Comparison of ENCODE assay signal across 1 cellular context in genomic region chr1:161021168-161021958, GRCh38.
TF ChIP-seq lines count a peak whose summit lies in the region.

No MANE protein-coding gene starts in this region.

TF ChIP-seq in HepG2, 621 proteins besides CTCF, POLR2A, EP300 and RAD21 (continued from another document and continues in another):
- TF ChIP-seq HOXD1 (CRISPR knock-in tag; IDR thresholded peaks at IDR 0.05), result no peak
- no peak for TF ChIP-seq HBP1 (CRISPR knock-in tag; IDR thresholded peaks at IDR 0.05; ENCODE audit: low read depth)
- TF ChIP-seq HNRNPH1 (optimal IDR thresholded peaks at IDR 0.05; ENCODE audit: low read depth, low read length), result no peak
- TF ChIP-seq SIN3B (IDR thresholded peaks at IDR 0.05; ENCODE audit: low read length), result no peak
- TF ChIP-seq E2F5 (CRISPR knock-in tag; conservative IDR thresholded peaks at IDR 0.05), result 0 out of 2 replicates have a peak, but pooled peaks have one; percentile 39
- TF ChIP-seq CEBPG (CRISPR knock-in tag; IDR thresholded peaks at IDR 0.05), result no peak
- no peak for TF ChIP-seq TBL1XR1 (IDR thresholded peaks at IDR 0.05; ENCODE audit: borderline replicate concordance, low read length, partially characterized antibody)
- peak; percentile 63 for TF ChIP-seq YEATS4 (CRISPR knock-in tag; IDR thresholded peaks at IDR 0.05; ENCODE audit: borderline replicate concordance)
- TF ChIP-seq ZNF354B (CRISPR knock-in tag; IDR thresholded peaks at IDR 0.05), result no peak
- no peak for TF ChIP-seq ZNF577 (CRISPR knock-in tag; IDR thresholded peaks at IDR 0.05; ENCODE audit: borderline replicate concordance, low read depth)
- TF ChIP-seq GABPB1 (CRISPR knock-in tag; IDR thresholded peaks at IDR 0.05), result no peak; the same call in 1 of the 2 replicates
- TF ChIP-seq ZNF563 (CRISPR knock-in tag; IDR thresholded peaks at IDR 0.05), result peak; percentile 68; the same call in 1 of the 2 replicates
- peak; percentile 7; the same call in 1 of the 2 replicates for TF ChIP-seq KDM5B (CRISPR knock-in tag; IDR thresholded peaks at IDR 0.05; ENCODE audit: borderline replicate concordance)
- TF ChIP-seq FOXA1 (IDR thresholded peaks at IDR 0.05), result no peak
- TF ChIP-seq FOXA1 (CRISPR knock-in tag; IDR thresholded peaks at IDR 0.05), result no peak
- no peak for TF ChIP-seq NFKBIZ (CRISPR knock-in tag; IDR thresholded peaks at IDR 0.05)
- no peak for TF ChIP-seq ZNF552 (CRISPR knock-in tag; IDR thresholded peaks at IDR 0.05; ENCODE audit: borderline replicate concordance)
- no peak for TF ChIP-seq CC2D1A (CRISPR knock-in tag; IDR thresholded peaks at IDR 0.05)
- TF ChIP-seq CENPBD1 (CRISPR knock-in tag; IDR thresholded peaks at IDR 0.05; ENCODE audit: borderline replicate concordance, low read depth), result no peak
- TF ChIP-seq ZNF780A (CRISPR knock-in tag; IDR thresholded peaks at IDR 0.05), result no peak
- TF ChIP-seq ZNF3 (CRISPR knock-in tag; IDR thresholded peaks at IDR 0.05), result no peak
- no peak for TF ChIP-seq SYNCRIP (IDR thresholded peaks at IDR 0.05; ENCODE audit: insufficient read depth, low read depth, low read length)
- TF ChIP-seq ZSCAN29 (CRISPR knock-in tag; conservative IDR thresholded peaks at IDR 0.05), result no peak
- TF ChIP-seq TARDBP (CRISPR knock-in tag; IDR thresholded peaks at IDR 0.05), result no peak
- TF ChIP-seq ZNF775 (CRISPR knock-in tag; IDR thresholded peaks at IDR 0.05; ENCODE audit: borderline replicate concordance), result no peak
- no peak for TF ChIP-seq TERF1 (CRISPR knock-in tag; IDR thresholded peaks at IDR 0.05)
- no peak for TF ChIP-seq ZNF784 (CRISPR knock-in tag; IDR thresholded peaks at IDR 0.05; ENCODE audit: borderline replicate concordance)
- TF ChIP-seq KMT2A (CRISPR knock-in tag; IDR thresholded peaks at IDR 0.05), result no peak
- no peak for TF ChIP-seq GMEB2 (CRISPR knock-in tag; IDR thresholded peaks at IDR 0.05; ENCODE audit: low read depth)
- TF ChIP-seq ZNF260 (CRISPR knock-in tag; IDR thresholded peaks at IDR 0.05; ENCODE audit: borderline replicate concordance, low read depth), result no peak
- no peak for TF ChIP-seq SAFB2 (CRISPR knock-in tag; IDR thresholded peaks at IDR 0.05; ENCODE audit: borderline replicate concordance, low read depth)
- TF ChIP-seq ZKSCAN1 (IDR thresholded peaks at IDR 0.05; ENCODE audit: low read length), result no peak
- TF ChIP-seq ZBTB14 (CRISPR knock-in tag; IDR thresholded peaks at IDR 0.05), result peak; percentile 53; the same call in 1 of the 2 replicates
- no peak for TF ChIP-seq RBM39 (IDR thresholded peaks at IDR 0.05; ENCODE audit: low read depth, low read length, poor library complexity, severe bottlenecking)
- peak; percentile 22; the same call in 1 of the 2 replicates for TF ChIP-seq ZNF564 (CRISPR knock-in tag; IDR thresholded peaks at IDR 0.05)
- TF ChIP-seq NCOA2 (CRISPR knock-in tag; IDR thresholded peaks at IDR 0.05), result no peak
- peak; percentile 38 for TF ChIP-seq U2AF1 (optimal IDR thresholded peaks at IDR 0.05; ENCODE audit: low read depth, low read length)
- TF ChIP-seq MEIS1 (CRISPR knock-in tag; IDR thresholded peaks at IDR 0.05; ENCODE audit: borderline replicate concordance), result no peak; the same call in 1 of the 2 replicates
- peak; percentile 66; the same call in 1 of the 2 replicates for TF ChIP-seq HNF1B (CRISPR knock-in tag; IDR thresholded peaks at IDR 0.05)
- TF ChIP-seq ATF5 (CRISPR knock-in tag; IDR thresholded peaks at IDR 0.05; ENCODE audit: low read depth), result no peak; the same call in 1 of the 2 replicates
- TF ChIP-seq SMYD3 (CRISPR knock-in tag; IDR thresholded peaks at IDR 0.05), result no peak
- no peak for TF ChIP-seq ZNF460 (CRISPR knock-in tag; IDR thresholded peaks at IDR 0.05; ENCODE audit: borderline replicate concordance)
- TF ChIP-seq NFRKB (IDR thresholded peaks at IDR 0.05), result no peak
- peak; percentile 68; the same call in 1 of the 2 replicates for TF ChIP-seq DRAP1 (CRISPR knock-in tag; IDR thresholded peaks at IDR 0.05)
- no peak for TF ChIP-seq EZH2 (conservative IDR thresholded peaks at IDR 0.05; ENCODE audit: low read depth, low read length)
- TF ChIP-seq ZNF674 (CRISPR knock-in tag; IDR thresholded peaks at IDR 0.05; ENCODE audit: low read depth), result no peak
- TF ChIP-seq DPF2 (CRISPR knock-in tag; IDR thresholded peaks at IDR 0.05; ENCODE audit: borderline replicate concordance, low read depth), result no peak
- no peak for TF ChIP-seq AKNA (CRISPR knock-in tag; IDR thresholded peaks at IDR 0.05; ENCODE audit: borderline replicate concordance)
- no peak for TF ChIP-seq HNF4G (IDR thresholded peaks at IDR 0.05; ENCODE audit: borderline replicate concordance, low read depth, low read length)
- TF ChIP-seq HNF4G (CRISPR knock-in tag; IDR thresholded peaks at IDR 0.05; ENCODE audit: borderline replicate concordance, low read depth), result no peak
